24 cellular contexts compared by ENCODE assay signal in the genomic region with DNA sequence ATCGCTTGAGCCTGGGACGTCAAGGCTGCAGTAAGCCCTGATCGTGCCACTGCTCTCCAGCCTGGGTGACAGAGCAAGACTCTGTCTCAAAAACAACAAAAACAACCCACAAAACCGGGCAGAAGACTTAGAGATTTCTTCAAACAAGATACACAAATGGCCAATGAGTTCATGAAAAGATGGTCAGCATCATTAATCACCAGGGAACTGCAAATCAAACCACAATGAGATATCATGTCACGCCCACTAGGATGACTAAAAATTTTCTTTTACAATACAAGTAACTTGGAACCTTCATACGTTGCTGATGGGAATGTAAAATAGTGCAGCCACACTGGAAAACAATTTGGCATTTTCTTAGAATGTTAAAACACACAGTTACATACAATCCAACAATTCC.
DNase-seq lines count a peak whose midpoint lies in the region; ATAC-seq and TF ChIP-seq lines count a peak whose summit lies in the region.
"Had no signal": no experiment of that assay in that cellular context is flagged by ENCODE, and none has a peak within 500 bp of the region (broad histone marks: within the 10 kb centered on the region; RNA-seq: fewer than 3 reads in every experiment).

No MANE protein-coding gene starts in this region.

- H3K9me3 ChIP-seq in left lung: no peaks in the 10 kb centered on the region
- H3K9me3 ChIP-seq: BE2C, body of pancreas, Caco-2, upper lobe of left lung had no signal

- H3K27ac Mint-ChIP-seq in activated CD8-positive, alpha-beta T cell treated with anti-CD3 and anti-CD28 coated beads for 36 hours: peak overlapping the region; percentile 21
- no peak overlapping the region for H3K27ac Mint-ChIP-seq in activated CD8-positive, alpha-beta T cell treated with anti-CD3 and anti-CD28 coated beads, Interleukin-2, amount 10 ng/mL, durations not matched to agents 7 days and 5 days
- H3K27ac Mint-ChIP-seq in natural killer cell treated with Interleukin-12 subunit alpha and Interleukin-12 subunit beta and Interleukin-15 and Interleukin-18, amount 100 ng/mL, for 72 hours: no peak overlapping the region
- H3K27ac Mint-ChIP-seq: activated CD4-positive, alpha-beta memory T cell treated with anti-CD3 and anti-CD28 coated beads, Interleukin-2, amount 10 ng/mL, durations not matched to agents 7 days and 5 days; nephron progenitor cell had no signal

- peaks cover 0 to 77% of the 10 kb centered on the region in 2 donors for H3K36me3 ChIP-seq in left lung

- no peak for ATAC-seq in activated CD8-positive, alpha-beta T cell treated with anti-CD3 and anti-CD28 coated beads for 36 hours
- no peak for ATAC-seq in activated CD8-positive, alpha-beta T cell treated with anti-CD3 and anti-CD28 coated beads, Interleukin-2, amount 10 ng/mL, durations not matched to agents 7 days and 5 days
- ATAC-seq in left lung: no peak
- no peak for ATAC-seq in natural killer cell treated with Interleukin-12 subunit alpha and Interleukin-12 subunit beta and Interleukin-15 and Interleukin-18, amount 100 ng/mL, for 72 hours
- no peak for ATAC-seq in HG02885 (IDR thresholded peaks at IDR 0.05; ENCODE audit: poor library complexity, unreplicated experiment)
- ATAC-seq: body of pancreas, sciatic nerve had no signal

- H3K4me3 Mint-ChIP-seq in activated CD8-positive, alpha-beta T cell treated with anti-CD3 and anti-CD28 coated beads for 36 hours: no peak overlapping the region
- H3K4me3 Mint-ChIP-seq in activated CD8-positive, alpha-beta T cell treated with anti-CD3 and anti-CD28 coated beads, Interleukin-2, amount 10 ng/mL, durations not matched to agents 7 days and 5 days: no peak overlapping the region
- no peak overlapping the region for H3K4me3 Mint-ChIP-seq in natural killer cell treated with Interleukin-12 subunit alpha and Interleukin-12 subunit beta and Interleukin-15 and Interleukin-18, amount 100 ng/mL, for 72 hours
- H3K4me3 Mint-ChIP-seq: activated CD4-positive, alpha-beta memory T cell treated with anti-CD3 and anti-CD28 coated beads, Interleukin-2, amount 10 ng/mL, durations not matched to agents 7 days and 5 days; nephron progenitor cell had no signal

- no peak for TF ChIP-seq CTCF in activated CD8-positive, alpha-beta T cell treated with anti-CD3 and anti-CD28 coated beads for 36 hours (IDR thresholded peaks at IDR 0.05)
- no peak for TF ChIP-seq CTCF in left lung (IDR thresholded peaks at IDR 0.05)

- DNase-seq in activated CD8-positive, alpha-beta T cell treated with anti-CD3 and anti-CD28 coated beads for 36 hours: no peak
- DNase-seq in activated CD8-positive, alpha-beta T cell treated with anti-CD3 and anti-CD28 coated beads, Interleukin-2, amount 10 ng/mL, durations not matched to agents 7 days and 5 days: no peak
- DNase-seq in NCI-H226 (peak; percentile 53), epithelial cell of prostate (ENCODE audit: low read depth, low spot score) (peak; percentile 20), non-pigmented ciliary epithelial cell (ENCODE audit: low read depth) (peak; percentile 49), left lung (no peak)
- DNase-seq in natural killer cell treated with Interleukin-12 subunit alpha and Interleukin-12 subunit beta and Interleukin-15 and Interleukin-18, amount 100 ng/mL, for 72 hours (ENCODE audit: low spot score): no peak
- DNase-seq: activated CD4-positive, alpha-beta memory T cell treated with anti-CD3 and anti-CD28 coated beads, Interleukin-2, amount 10 ng/mL, durations not matched to agents 7 days and 5 days; activated CD4-positive, CD25-positive, alpha-beta regulatory T cell; activated naive CD4-positive, alpha-beta T cell treated with Interleukin-2 at 50 U/mL for 16 hours; activated T-cell treated with anti-CD3 and anti-CD28 coated beads, Interleukin-2, amount 50 U/mL, for 1 hour; BE2C; body of pancreas; Caco-2; MM.1S; NCI-H1436; NCI-H2107; NCI-H526; nephron progenitor cell; T1000; upper lobe of left lung had no signal

- no peak overlapping the region for H3K27ac ChIP-seq in epithelial cell of prostate
- no peak overlapping the region for H3K27ac ChIP-seq in left lung
- H3K27ac ChIP-seq: body of pancreas, coronary artery, upper lobe of left lung had no signal

- CTCF ChIA-PET in activated CD8-positive, alpha-beta T cell treated with anti-CD3 and anti-CD28 coated beads for 36 hours (lab: Charles Lee): no interaction called here
- CTCF ChIA-PET in activated CD8-positive, alpha-beta T cell treated with anti-CD3 and anti-CD28 coated beads, Interleukin-2, amount 10 ng/mL, durations not matched to agents 7 days and 5 days (lab: Charles Lee): no interaction called here

- peaks cover 37% of the 10 kb centered on the region for H3K4me1 Mint-ChIP-seq in activated CD8-positive, alpha-beta T cell treated with anti-CD3 and anti-CD28 coated beads for 36 hours (ENCODE audit: low read depth)
- peaks cover 37% of the 10 kb centered on the region for H3K4me1 Mint-ChIP-seq in activated CD8-positive, alpha-beta T cell treated with anti-CD3 and anti-CD28 coated beads, Interleukin-2, amount 10 ng/mL, durations not matched to agents 7 days and 5 days (ENCODE audit: low read depth)
- peaks cover 29% of the 10 kb centered on the region in 2 donors for H3K4me1 Mint-ChIP-seq in natural killer cell treated with Interleukin-12 subunit alpha and Interleukin-12 subunit beta and Interleukin-15 and Interleukin-18, amount 100 ng/mL, for 72 hours (ENCODE audit: low read depth in 2 of 2)

- H3K36me3 Mint-ChIP-seq in activated CD8-positive, alpha-beta T cell treated with anti-CD3 and anti-CD28 coated beads for 36 hours (ENCODE audit: low read depth): peaks cover 70% of the 10 kb centered on the region
- H3K36me3 Mint-ChIP-seq in activated CD8-positive, alpha-beta T cell treated with anti-CD3 and anti-CD28 coated beads, Interleukin-2, amount 10 ng/mL, durations not matched to agents 7 days and 5 days (ENCODE audit: low read depth): peaks cover 80% of the 10 kb centered on the region
- peaks cover 29% of the 10 kb centered on the region for H3K36me3 Mint-ChIP-seq in natural killer cell treated with Interleukin-12 subunit alpha and Interleukin-12 subunit beta and Interleukin-15 and Interleukin-18, amount 100 ng/mL, for 72 hours

- no peaks in the 10 kb centered on the region for H3K9me3 Mint-ChIP-seq in activated CD8-positive, alpha-beta T cell treated with anti-CD3 and anti-CD28 coated beads for 36 hours
- no peaks in the 10 kb centered on the region for H3K9me3 Mint-ChIP-seq in activated CD8-positive, alpha-beta T cell treated with anti-CD3 and anti-CD28 coated beads, Interleukin-2, amount 10 ng/mL, durations not matched to agents 7 days and 5 days (ENCODE audit: insufficient read depth)
- H3K9me3 Mint-ChIP-seq in natural killer cell treated with Interleukin-12 subunit alpha and Interleukin-12 subunit beta and Interleukin-15 and Interleukin-18, amount 100 ng/mL, for 72 hours: no peaks in the 10 kb centered on the region
- H3K9me3 Mint-ChIP-seq: activated CD4-positive, alpha-beta memory T cell treated with anti-CD3 and anti-CD28 coated beads, Interleukin-2, amount 10 ng/mL, durations not matched to agents 7 days and 5 days; nephron progenitor cell had no signal

- no peaks in the 10 kb centered on the region for H3K27me3 ChIP-seq in left lung
- H3K27me3 ChIP-seq: BE2C, body of pancreas, upper lobe of left lung had no signal

- no peak overlapping the region for H3K4me3 ChIP-seq in left lung
- H3K4me3 ChIP-seq: body of pancreas, coronary artery, upper lobe of left lung had no signal

- H3K27me3 Mint-ChIP-seq in activated CD8-positive, alpha-beta T cell treated with anti-CD3 and anti-CD28 coated beads for 36 hours: no peaks in the 10 kb centered on the region
- H3K27me3 Mint-ChIP-seq in activated CD8-positive, alpha-beta T cell treated with anti-CD3 and anti-CD28 coated beads, Interleukin-2, amount 10 ng/mL, durations not matched to agents 7 days and 5 days (ENCODE audit: low read depth): no peaks in the 10 kb centered on the region
- H3K27me3 Mint-ChIP-seq in natural killer cell treated with Interleukin-12 subunit alpha and Interleukin-12 subunit beta and Interleukin-15 and Interleukin-18, amount 100 ng/mL, for 72 hours: no peaks in the 10 kb centered on the region
- H3K27me3 Mint-ChIP-seq: activated CD4-positive, alpha-beta memory T cell treated with anti-CD3 and anti-CD28 coated beads, Interleukin-2, amount 10 ng/mL, durations not matched to agents 7 days and 5 days had no signal

- peaks cover 0 to 27% of the 10 kb centered on the region in 2 donors for H3K4me1 ChIP-seq in left lung
- H3K4me1 ChIP-seq: BE2C had no signal

- POLR2A ChIA-PET in activated CD8-positive, alpha-beta T cell treated with anti-CD3 and anti-CD28 coated beads for 36 hours (lab: Charles Lee): no interaction called here
- POLR2A ChIA-PET in activated CD8-positive, alpha-beta T cell treated with anti-CD3 and anti-CD28 coated beads, Interleukin-2, amount 10 ng/mL, durations not matched to agents 7 days and 5 days (lab: Charles Lee): no interaction called here

- intact Hi-C loops in activated CD8-positive, alpha-beta T cell treated with anti-CD3 and anti-CD28 coated beads for 36 hours (cut with micrococcal nuclease): loop anchor here (10.0 kb wide), 1 partner anchor 49 kb away; no protein-coding TSS in a partner anchor
- intact Hi-C loops in left lung (cut with DNase I): no loop called here

Comparison
In these comparisons a context has a peak if more than half of its experiments do, and no peak if none do; other contexts are left out.
1. DNase-seq: peak in NCI-H226 (single experiment), epithelial cell of prostate (single experiment) and non-pigmented ciliary epithelial cell (single experiment); none in activated CD8-positive, alpha-beta T cell treated with anti-CD3 and anti-CD28 coated beads for 36 hours (single experiment), activated CD8-positive, alpha-beta T cell treated with anti-CD3 and anti-CD28 coated beads, Interleukin-2, amount 10 ng/mL, durations not matched to agents 7 days and 5 days (single experiment), left lung (0 of 2) and natural killer cell treated with Interleukin-12 subunit alpha and Interleukin-12 subunit beta and Interleukin-15 and Interleukin-18, amount 100 ng/mL, for 72 hours (single experiment).